In the genomic region with DNA sequence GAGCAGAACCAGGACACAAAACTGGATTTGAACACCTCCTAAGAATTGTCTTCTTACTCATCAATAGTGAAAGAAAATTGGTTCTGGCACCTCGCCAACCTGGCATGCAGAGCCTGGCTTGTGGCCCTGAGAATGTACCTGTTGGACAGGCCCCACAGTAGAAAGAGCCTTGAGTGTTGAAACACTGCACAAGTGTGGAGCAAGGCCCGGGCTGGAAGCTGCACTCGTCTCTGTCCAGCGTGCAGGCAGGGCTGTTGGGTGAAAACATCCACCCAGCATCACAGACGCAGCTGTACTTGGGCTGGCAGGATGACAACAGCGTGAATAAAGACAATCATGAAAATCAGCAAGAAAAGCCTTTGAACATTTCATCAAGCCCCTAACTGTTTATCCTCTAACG, we compare ENCODE assay signal across 15 cellular contexts. TPM values are rescaled to one million over a fixed set of nuclear protein-coding genes. Genes with fewer than 3 reads are reported as not detected.
DNase-seq lines count a peak whose midpoint lies in the region; ATAC-seq and TF ChIP-seq lines count a peak whose summit lies in the region.
"Had no signal": no experiment of that assay in that cellular context is flagged by ENCODE, and none has a peak within 500 bp of the region (broad histone marks: within the 10 kb centered on the region; RNA-seq: fewer than 3 reads in every experiment).

No MANE protein-coding gene starts in this region.

- TF ChIP-seq EP300 in sigmoid colon (IDR thresholded peaks at IDR 0.05), result no peak

- WGBS in sigmoid colon, 2 donors, result 73 to 75% methylated on average over 7 of the region's 7 CpGs

- H3K9me3 ChIP-seq in sigmoid colon, result no peaks in the 10 kb centered on the region
- H3K9me3 ChIP-seq: SJCRH30 had no signal

- TF ChIP-seq CTCF in sigmoid colon (IDR thresholded peaks at IDR 0.05), result no peak

- H3K36me3 ChIP-seq in sigmoid colon, result no peaks in the 10 kb centered on the region
- H3K36me3 ChIP-seq: SJCRH30, WERI-Rb-1 had no signal

- peak; percentile 51 for DNase-seq in GM03348 (ENCODE audit: low spot score)
- DNase-seq in RPMI7951 (ENCODE audit: low read depth), result peak; percentile 81
- DNase-seq in globus pallidus (ENCODE audit: low spot score), result peak; percentile 29
- DNase-seq in sigmoid colon, result peak; percentile 71
- no peak for DNase-seq in NCI-H2107 (lab: John Stamatoyannopoulos, UW)
- no peak for DNase-seq in HuH-7.5 (ENCODE audit: low spot score)
- no peak for DNase-seq in stimulated activated naive CD4-positive, alpha-beta T cell treated with Interleukin-2 at 50 U/mL for 16 hours (lab: John Stamatoyannopoulos, UW)
- DNase-seq: activated T-cell treated with anti-CD3 and anti-CD28 coated beads, Interleukin-2, amount 50 U/mL, for 72 hours; DMS 273 treated with DMSO at 0.1 percent for 48 hours; NCI-H2227 treated with DMSO at 0.1 percent for 48 hours; stimulated activated CD4-positive, alpha-beta T cell treated with anti-CD3 and anti-CD28 coated beads, Interleukin-4, amount 100 ng/mL, for 4 hours; WERI-Rb-1 had no signal

- H3K27me3 ChIP-seq in sigmoid colon, result no peaks in the 10 kb centered on the region
- H3K27me3 ChIP-seq: SJCRH30 had no signal

- H3K4me1 ChIP-seq in sigmoid colon, result no peaks in the 10 kb centered on the region

- no peak for ATAC-seq in HG02885 (IDR thresholded peaks at IDR 0.05; ENCODE audit: poor library complexity, unreplicated experiment)
- ATAC-seq: activated T-cell treated with anti-CD3 and anti-CD28 coated beads, Interleukin-2, amount 50 U/mL, for 72 hours; GM12878 had no signal

- H3K4me3 ChIP-seq in sigmoid colon, result no peak overlapping the region
- H3K4me3 ChIP-seq: GM12878, SJCRH30 had no signal

- H3K27ac ChIP-seq in sigmoid colon, result no peak overlapping the region
- H3K27ac ChIP-seq: SJCRH30, WERI-Rb-1 had no signal

- TF ChIP-seq POLR2A in sigmoid colon (IDR thresholded peaks at IDR 0.05), result no peak

- intact Hi-C loops in sigmoid colon (cut with DNase I), result no loop called here

RNA-seq across cellular contexts. Expression of gene CUBN, which starts 15.7 kb away (rescaled TPM):
- total RNA-seq in RPMI7951 (2014; rRNA removed; shearing (Covaris generic)), result 0.98 and 2.9 TPM in 2 replicates
- total RNA-seq in sigmoid colon, result 1 to 10 TPM; 1.1 to 2.4 (median 1.2) TPM
- polyA plus RNA-seq in sigmoid colon, result under 1 TPM in 1 of 3 donors, not detected in 2; 0.25 TPM

Comparison
In these comparisons a context has a peak if more than half of its experiments do, and no peak if none do; other contexts are left out.
1. DNase-seq: peak in GM03348 (single experiment), RPMI7951 (single experiment), globus pallidus (single experiment) and sigmoid colon (single experiment); none in NCI-H2107 (single experiment), HuH-7.5 (single experiment) and stimulated activated naive CD4-positive, alpha-beta T cell treated with Interleukin-2 at 50 U/mL for 16 hours (single experiment).